25 cellular contexts compared by ENCODE assay signal in genomic region chr18:35710581-35710980, GRCh38.
A peak's percentile ranks its signal among the peaks of the same experiment; 100 is the strongest.
DNase-seq lines count a peak whose midpoint lies in the region; ATAC-seq, FAIRE-seq and TF ChIP-seq lines count a peak whose summit lies in the region.
"Had no signal": no experiment of that assay in that cellular context is flagged by ENCODE, and none has a peak within 500 bp of the region (broad histone marks: within the 10 kb centered on the region; RNA-seq: fewer than 3 reads in every experiment).

No MANE protein-coding gene starts in this region.

- intact Hi-C loops in GM12878 (cut with micrococcal nuclease; ENCODE audit: unreplicated experiment): no loop called here

- H3K27me3 ChIP-seq in GM12878 (replicated peaks in 1 of 2; ENCODE audit: control insufficient read depth in 2 of 2, insufficient read depth in 2 of 2, low read length in 1 of 2): no peaks in the 10 kb centered on the region
- H3K27me3 ChIP-seq: BE2C, MG63, Peyer's patch had no signal

- no peaks in the 10 kb centered on the region for H3K4me1 ChIP-seq in GM12878 (ENCODE audit: control insufficient read depth, insufficient read depth, low read length)
- H3K4me1 ChIP-seq: BE2C, Peyer's patch had no signal

- DNase-seq in NCI-H1105 treated with DMSO at 0.1 percent for 48 hours (lab: John Stamatoyannopoulos, UW) (peak; percentile 49), NCI-H1105 (lab: John Stamatoyannopoulos, UW) (no peak), NCI-H1417 treated with DMSO at 0.1 percent for 48 hours (lab: John Stamatoyannopoulos, UW) (peak; percentile 16), GM12878 (ENCODE audit: low read depth, low spot score) (no peak), NOMO-1 treated with dmso at 0.1 percent for 144 hours (lab: John Stamatoyannopoulos, UW; ENCODE audit: unreplicated experiment) (no peak)
- DNase-seq: ACHN; BE2C; CD8-positive, alpha-beta memory T cell; DMS79 treated with DMSO at 0.1 percent for 48 hours; GF-D8; KBM-7; MG63; NCI-H1436 treated with DMSO at 0.1 percent for 48 hours; NCI-H187 treated with DMSO at 0.1 percent for 48 hours; NCI-H2107; NCI-H524; Peyer's patch; SHP77 treated with DMSO at 0.1 percent for 48 hours; SW 1271 had no signal

- no peak overlapping the region for H2AFZ ChIP-seq in GM12878 (ENCODE audit: control insufficient read depth, low read depth, low read length)

- POLR2A ChIA-PET in GM12878 (lab: Charles Lee): no interaction called here

- WGBS in GM12878 (ENCODE audit: insufficient coverage, insufficient replicate concordance, low lambda C conversion rate, missing lambda C conversion rate): 100% methylated on average over 2 of the region's 2 CpGs

- H3K27ac ChIP-seq in GM12878 (ENCODE audit: control insufficient read depth, insufficient read depth): no peak overlapping the region
- H3K27ac ChIP-seq: 22Rv1, Peyer's patch had no signal

- TF ChIP-seq EP300 in GM12878 (IDR thresholded peaks at IDR 0.05; ENCODE audit: borderline replicate concordance in 1 of 2, control insufficient read depth in 1 of 2, low read depth in 2 of 2, low read length in 2 of 2): no peak

- no peak overlapping the region for H3K9ac ChIP-seq in GM12878 (ENCODE audit: control insufficient read depth, insufficient read depth, low read length)

- no peak for ATAC-seq in GM12878
- no peak for ATAC-seq in HG03469 (IDR thresholded peaks at IDR 0.05; ENCODE audit: unreplicated experiment)
- ATAC-seq in GM19328 (IDR thresholded peaks at IDR 0.05; ENCODE audit: unreplicated experiment): no peak

- CTCF ChIA-PET in GM12878 (lab: Yijun Ruan, JAX): no interaction called here

- TF ChIP-seq POLR2A in GM12878 (IDR thresholded peaks at IDR 0.05; ENCODE audit: low read depth, low read length): no peak

- H3K79me2 ChIP-seq in GM12878 (ENCODE audit: control insufficient read depth, insufficient read depth, low read length): no peaks in the 10 kb centered on the region

- SMC1A ChIA-PET in GM12878 (lab: Charles Lee; ENCODE audit: uncharacterized antibody, unreplicated experiment): interaction anchor here (0.9 kb wide), 1 partner anchor 127 kb away, joined by 3 read pairs; no protein-coding TSS in a partner anchor

- no peak overlapping the region for H3K4me2 ChIP-seq in GM12878 (ENCODE audit: control insufficient read depth, insufficient read depth)

- no peaks in the 10 kb centered on the region for H4K20me1 ChIP-seq in GM12878 (ENCODE audit: control insufficient read depth, insufficient read depth)

- RAD21 ChIA-PET in GM12878 (lab: Charles Lee; ENCODE audit: unreplicated experiment): no interaction called here

- in situ Hi-C loops in GM12878 (cut with MboI): no loop called here

- no peaks in the 10 kb centered on the region for H3K9me3 ChIP-seq in GM12878 (replicated peaks; ENCODE audit: control insufficient read depth, insufficient read depth, low read length)
- H3K9me3 ChIP-seq: BE2C, MG63, Peyer's patch had no signal

- no peak for TF ChIP-seq RAD21 in GM12878 (IDR thresholded peaks at IDR 0.05; ENCODE audit: insufficient read depth, low read depth, low read length)

- peak; percentile 47 for FAIRE-seq in GM12878 (lab: Jason Lieb, UNC)
- FAIRE-seq: GM12892, H54, HTR-8/SVneo had no signal

- H3K36me3 ChIP-seq in GM12878 (ENCODE audit: control insufficient read depth in 2 of 2, insufficient read depth in 2 of 2, low read length in 1 of 2): no peaks in the 10 kb centered on the region
- H3K36me3 ChIP-seq: BE2C had no signal

- no peak overlapping the region for H3K4me3 ChIP-seq in GM12878
- H3K4me3 ChIP-seq: MG63, Peyer's patch had no signal

- no peak for TF ChIP-seq CTCF in GM12878 (IDR thresholded peaks at IDR 0.05 in 2 of 3, conservative IDR thresholded peaks at IDR 0.05 in 1 of 3; ENCODE audit: control insufficient read depth in 2 of 3, extremely low read depth in 1 of 3, insufficient read depth in 1 of 3, low read depth in 3 of 3, low read length in 3 of 3)

- BruUV-seq in GM12878 (replicated peaks; lab: Mats Ljungman, UMichigan): no TSS peak

TF ChIP-seq in GM12878, 131 proteins besides CTCF, POLR2A, EP300 and RAD21 (continues in another document):
- TF ChIP-seq ZNF592 (IDR thresholded peaks at IDR 0.05): no peak
- no peak for TF ChIP-seq ATF2 (IDR thresholded peaks at IDR 0.05; ENCODE audit: low read length)
- TF ChIP-seq HDGF (IDR thresholded peaks at IDR 0.05): no peak
- TF ChIP-seq ZNF274 (IDR thresholded peaks at IDR 0.05; ENCODE audit: insufficient read depth, insufficient read length): no peak
- TF ChIP-seq TARDBP (IDR thresholded peaks at IDR 0.05; ENCODE audit: borderline replicate concordance): no peak
- TF ChIP-seq RCOR1 (conservative IDR thresholded peaks at IDR 0.05; ENCODE audit: low read depth, low read length): no peak
- TF ChIP-seq SREBF1 (IDR thresholded peaks at IDR 0.05; ENCODE audit: low read length): no peak
- TF ChIP-seq GATAD2B (conservative IDR thresholded peaks at IDR 0.05; ENCODE audit: low read depth): no peak
- no peak for TF ChIP-seq ZNF217 (IDR thresholded peaks at IDR 0.05)
- no peak for TF ChIP-seq PAX8 (IDR thresholded peaks at IDR 0.05)
- TF ChIP-seq, protein P1, sequence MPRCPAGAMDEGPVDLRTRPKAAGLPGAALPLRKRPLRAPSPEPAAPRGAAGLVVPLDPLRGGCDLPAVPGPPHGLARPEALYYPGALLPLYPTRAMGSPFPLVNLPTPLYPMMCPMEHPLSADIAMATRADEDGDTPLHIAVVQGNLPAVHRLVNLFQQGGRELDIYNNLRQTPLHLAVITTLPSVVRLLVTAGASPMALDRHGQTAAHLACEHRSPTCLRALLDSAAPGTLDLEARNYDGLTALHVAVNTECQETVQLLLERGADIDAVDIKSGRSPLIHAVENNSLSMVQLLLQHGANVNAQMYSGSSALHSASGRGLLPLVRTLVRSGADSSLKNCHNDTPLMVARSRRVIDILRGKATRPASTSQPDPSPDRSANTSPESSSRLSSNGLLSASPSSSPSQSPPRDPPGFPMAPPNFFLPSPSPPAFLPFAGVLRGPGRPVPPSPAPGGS (IDR thresholded peaks at IDR 0.05; ENCODE audit: borderline replicate concordance, insufficient read depth, low read depth, low read length, poor library complexity, severe bottlenecking): no peak
- TF ChIP-seq NFXL1 (IDR thresholded peaks at IDR 0.05; ENCODE audit: borderline replicate concordance): no peak
- TF ChIP-seq ZZZ3 (IDR thresholded peaks at IDR 0.05; ENCODE audit: control insufficient read depth, insufficient read length, low read depth): no peak
- TF ChIP-seq HDAC6 (IDR thresholded peaks at IDR 0.05; ENCODE audit: unreplicated experiment): no peak

Comparison
In these comparisons a context has a peak if more than half of its experiments do, and no peak if none do; other contexts are left out.
1. DNase-seq: peak in NCI-H1105 treated with DMSO at 0.1 percent for 48 hours (single experiment) and NCI-H1417 treated with DMSO at 0.1 percent for 48 hours (single experiment); none in NCI-H1105 (single experiment), GM12878 (single experiment) and NOMO-1 treated with dmso at 0.1 percent for 144 hours (single experiment).